17 cellular contexts compared by ENCODE assay signal in genomic region chr1:224635356-224635755, GRCh38. TPM values are rescaled to one million over a fixed set of nuclear protein-coding genes. Genes with fewer than 3 reads are reported as not detected.
DNase-seq lines count a peak whose midpoint lies in the region; ATAC-seq and TF ChIP-seq lines count a peak whose summit lies in the region.
"Had no signal": no experiment of that assay in that cellular context is flagged by ENCODE, and none has a peak within 500 bp of the region (broad histone marks: within the 10 kb centered on the region; RNA-seq: fewer than 3 reads in every experiment).

No MANE protein-coding gene starts in this region.

- no peak overlapping the region for H2AFZ ChIP-seq in SK-N-SH (ENCODE audit: low read depth)

- no peak for TF ChIP-seq RAD21 in SK-N-SH (IDR thresholded peaks at IDR 0.05; ENCODE audit: low read length)

- TF ChIP-seq EP300 in SK-N-SH (IDR thresholded peaks at IDR 0.05; ENCODE audit: borderline replicate concordance in 1 of 2, low read depth in 1 of 2, low read length in 1 of 2) (no peak), ovary (IDR thresholded peaks at IDR 0.05) (no peak)

- no peak overlapping the region for H3K4me3 ChIP-seq in SK-N-SH (ENCODE audit: low read depth in 2 of 2, low read length in 1 of 2)
- no peak overlapping the region for H3K4me3 ChIP-seq in ovary
- H3K4me3 ChIP-seq: colonic mucosa, gastrocnemius medialis, right atrium auricular region had no signal

- H3K27me3 ChIP-seq in SK-N-SH (ENCODE audit: insufficient read depth) (no peaks in the 10 kb centered on the region), ovary (no peaks in the 10 kb centered on the region)
- H3K27me3 ChIP-seq: colonic mucosa, gastrocnemius medialis, right atrium auricular region had no signal

- H3K79me2 ChIP-seq in SK-N-SH (ENCODE audit: insufficient read depth) = peaks cover 38% of the 10 kb centered on the region

- H3F3A ChIP-seq in SK-N-SH (replicated peaks; ENCODE audit: insufficient read depth) = peaks cover 27% of the 10 kb centered on the region

- no peaks in the 10 kb centered on the region for H3K9me2 ChIP-seq in SK-N-SH

- H3K9ac ChIP-seq in SK-N-SH = peak overlapping the region; percentile 17; the same call in 1 of the 2 replicates

- H3K4me2 ChIP-seq in SK-N-SH = peak overlapping the region; percentile 22; the same call in 1 of the 2 replicates

- no peak for TF ChIP-seq POLR2A in ovary (IDR thresholded peaks at IDR 0.05)

- intact Hi-C loops in ovary (cut with DNase I) = no loop called here

- CTCF ChIA-PET in SK-N-SH (lab: Yijun Ruan, JAX) = interaction anchor here (0.7 to 3.5 kb wide), 3 partner anchors 10 to 287 kb away, joined by 3 to 24 read pairs (median 4); no protein-coding TSS in a partner anchor

- ATAC-seq in GM21528 (IDR thresholded peaks at IDR 0.05; ENCODE audit: low FRiP score, unreplicated experiment) (no peak), GM21576 (IDR thresholded peaks at IDR 0.05; ENCODE audit: unreplicated experiment) (no peak)
- ATAC-seq: gastrocnemius medialis had no signal

- H3K36me3 ChIP-seq in SK-N-SH (replicated peaks in 1 of 2; ENCODE audit: control insufficient read depth in 1 of 2, insufficient read depth in 2 of 2, low read length in 1 of 2) (no peaks in the 10 kb centered on the region), ovary (no peaks in the 10 kb centered on the region)
- H3K36me3 ChIP-seq: colonic mucosa, gastrocnemius medialis, right atrium auricular region had no signal

- peak overlapping the region in 1 of 2 experiments; percentile 87; a peak in 2 of 4 replicates for H3K27ac ChIP-seq in SK-N-SH (ENCODE audit: low read depth in 2 of 2, low read length in 1 of 2)
- H3K27ac ChIP-seq in epithelial cell of prostate = peak overlapping the region; percentile 39
- H3K27ac ChIP-seq in ovary = no peak overlapping the region
- H3K27ac ChIP-seq: colonic mucosa, gastrocnemius medialis, right atrium auricular region had no signal

- DNase-seq in GM04504 (ENCODE audit: low read depth) = peak; percentile 61
- DNase-seq in SK-N-SH = no peak
- no peak for DNase-seq in epithelial cell of prostate (ENCODE audit: low read depth, low spot score)
- DNase-seq in ovary = peak in 3 of 5 donors; percentile 39 to 56 (median 52)
- no peak for DNase-seq in effector CD4-positive, alpha-beta T cell
- DNase-seq in NCI-H1417 treated with DMSO at 0.1 percent for 48 hours (lab: John Stamatoyannopoulos, UW) = no peak
- DNase-seq: activated CD4-positive, alpha-beta T cell treated with anti-CD3 and anti-CD28 coated beads for 1 hour; CD4-positive, CD25-positive, alpha-beta regulatory T cell; colonic mucosa; gastrocnemius medialis; GDM1; NCI-H1092; NCI-H2227 treated with DMSO at 0.1 percent for 48 hours; T-helper 1 cell had no signal

- POLR2A ChIA-PET in SK-N-SH (lab: Yijun Ruan, JAX) = no interaction called here

- WGBS in SK-N-SH (ENCODE audit: low lambda C conversion rate) = 16% methylated on average over 4 of the region's 5 CpGs
- 6 to 18% (median 9%) methylated on average over 5 of the region's 5 CpGs for WGBS in ovary, 3 donors

- no peaks in the 10 kb centered on the region for H4K20me1 ChIP-seq in SK-N-SH (ENCODE audit: insufficient read depth)

- TF ChIP-seq CTCF in SK-N-SH (IDR thresholded peaks at IDR 0.05) = no peak
- TF ChIP-seq CTCF in ovary (IDR thresholded peaks at IDR 0.05) = no peak

- H3K4me1 ChIP-seq in SK-N-SH (ENCODE audit: control insufficient read depth in 1 of 2, insufficient read depth in 2 of 2, low read depth in 1 of 2, low read length in 1 of 2) (peaks cover 11 to 58% of the 10 kb centered on the region in 2 experiments), ovary (ENCODE audit: insufficient read depth) (peaks cover 8% of the 10 kb centered on the region)
- H3K4me1 ChIP-seq: colonic mucosa, right atrium auricular region had no signal

- H3K9me3 ChIP-seq in SK-N-SH = no peaks in the 10 kb centered on the region
- no peaks in the 10 kb centered on the region for H3K9me3 ChIP-seq in ovary
- H3K9me3 ChIP-seq: colonic mucosa, gastrocnemius medialis, right atrium auricular region had no signal

TF ChIP-seq in SK-N-SH, 30 proteins besides CTCF, POLR2A, EP300 and RAD21:
- TF ChIP-seq USF1 (IDR thresholded peaks at IDR 0.05; ENCODE audit: borderline replicate concordance, low read depth) (no peak), MAX (IDR thresholded peaks at IDR 0.05; ENCODE audit: low read depth) (peak; percentile 77; the same call in 1 of the 2 replicates), YY1 (IDR thresholded peaks at IDR 0.05; ENCODE audit: low read depth) (no peak), SMC3 (IDR thresholded peaks at IDR 0.05; ENCODE audit: low read depth, low read length) (no peak), TEAD4 (IDR thresholded peaks at IDR 0.05; ENCODE audit: borderline replicate concordance, insufficient read depth) (no peak), FOSL2 (IDR thresholded peaks at IDR 0.05; ENCODE audit: borderline replicate concordance, low read depth) (peak; percentile 50; the same call in 1 of the 2 replicates), JUND (IDR thresholded peaks at IDR 0.05) (peak; percentile 31; the same call in 1 of the 2 replicates), RXRA (IDR thresholded peaks at IDR 0.05; ENCODE audit: borderline replicate concordance, low read depth) (no peak), FOXM1 (IDR thresholded peaks at IDR 0.05; ENCODE audit: low read depth) (no peak), USF2 (IDR thresholded peaks at IDR 0.05; ENCODE audit: borderline replicate concordance, low read depth, low read length) (no peak), SIN3A (IDR thresholded peaks at IDR 0.05; ENCODE audit: borderline replicate concordance, low read depth, low read length) (0 out of 2 replicates have a peak, but pooled peaks have one; percentile 31), ELF1 (IDR thresholded peaks at IDR 0.05) (no peak), IRF3 (IDR thresholded peaks at IDR 0.05; ENCODE audit: low read depth, low read length) (no peak)

RNA-seq across cellular contexts. Expression of gene CNIH3, which starts 19.2 kb away (rescaled TPM):
- 18.8 and 19.1 TPM in 2 replicates for polyA plus RNA-seq in SK-N-SH (2012; rRNA removed)
- polyA plus RNA-seq in SK-N-SH (2012; cell fraction: cytosol; rRNA removed) = 17.0 and 19.6 TPM in 2 replicates
- polyA plus RNA-seq in SK-N-SH (2012; cell fraction: nucleus; rRNA removed) = 16.5 and 21.3 TPM in 2 replicates
- 10 to 100 TPM in 1 of 7 donors, 1 to 10 TPM in 6; 6.9 to 11.8 (median 8.3) TPM for total RNA-seq in ovary
- polyA plus RNA-seq in ovary = 1 to 10 TPM; 3.8 to 9.7 TPM

Comparison
In these comparisons a context has a peak if more than half of its experiments do, and no peak if none do; other contexts are left out.
1. DNase-seq: peak in GM04504 (single experiment) and ovary (3 of 5); none in SK-N-SH (single experiment), epithelial cell of prostate (single experiment), effector CD4-positive, alpha-beta T cell (single experiment) and NCI-H1417 treated with DMSO at 0.1 percent for 48 hours (single experiment).